In genomic region chr14:72513994-72514659, GRCh38 we compare ENCODE assay signal across 9 cellular contexts.
DNase-seq lines count a peak whose midpoint lies in the region; ATAC-seq and TF ChIP-seq lines count a peak whose summit lies in the region.
"Had no signal": no experiment of that assay in that cellular context is flagged by ENCODE, and none has a peak within 500 bp of the region (broad histone marks: within the 10 kb centered on the region; RNA-seq: fewer than 3 reads in every experiment).

No MANE protein-coding gene starts in this region.

- H3K36me3 ChIP-seq in WERI-Rb-1, result no peaks in the 10 kb centered on the region

- H3K4me3 ChIP-seq in WERI-Rb-1 (ENCODE audit: low read depth, low read length), result no peak overlapping the region

- no peak overlapping the region; the same call in 1 of the 2 replicates for H3K27ac ChIP-seq in WERI-Rb-1

- DNase-seq in DMS114 treated with DMSO at 0.1 percent for 48 hours (lab: John Stamatoyannopoulos, UW; ENCODE audit: unreplicated experiment) (peak; percentile 25), HT-29 (ENCODE audit: low spot score) (peak; percentile 7), WERI-Rb-1 (peak; percentile 11), iPS DF 4.7 (ENCODE audit: extremely low read depth, low spot score) (peak; percentile 11), superior temporal gyrus (ENCODE audit: extremely low spot score) (peak; percentile 74), DMS153 treated with DMSO at 0.1 percent for 48 hours (lab: John Stamatoyannopoulos, UW; ENCODE audit: unreplicated experiment) (no peak)

- H3K27me3 ChIP-seq in WERI-Rb-1 (ENCODE audit: insufficient read depth, low read depth, severe bottlenecking), result no peaks in the 10 kb centered on the region

- peak; percentile 77 for TF ChIP-seq CTCF in WERI-Rb-1 (IDR thresholded peaks at IDR 0.05; ENCODE audit: low read depth, low read length)

- H3K9me3 ChIP-seq in WERI-Rb-1 (ENCODE audit: severe bottlenecking), result no peaks in the 10 kb centered on the region

- ATAC-seq in HG03469 (IDR thresholded peaks at IDR 0.05; ENCODE audit: unreplicated experiment), result no peak
- ATAC-seq in HG02798 (IDR thresholded peaks at IDR 0.05; ENCODE audit: poor library complexity, unreplicated experiment), result no peak
- ATAC-seq: naive thymus-derived CD4-positive, alpha-beta T cell had no signal
